ENCODE assay signal across 16 cellular contexts in genomic region chr9:107154291-107154690, GRCh38.
DNase-seq lines count a peak whose midpoint lies in the region; ATAC-seq and TF ChIP-seq lines count a peak whose summit lies in the region.
"Had no signal": no experiment of that assay in that cellular context is flagged by ENCODE, and none has a peak within 500 bp of the region (broad histone marks: within the 10 kb centered on the region; RNA-seq: fewer than 3 reads in every experiment).

No MANE protein-coding gene starts in this region.

- no peaks in the 10 kb centered on the region for H3K9me3 ChIP-seq in prostate gland
- H3K9me3 ChIP-seq: HAP-1 had no signal

- H3K4me1 ChIP-seq in prostate gland (replicated peaks): no peaks in the 10 kb centered on the region
- H3K4me1 ChIP-seq: HAP-1 had no signal

- no peak overlapping the region for H3K4me3 ChIP-seq in prostate gland
- H3K4me3 ChIP-seq: BLaER1 treated with 17β-estradiol and CSF1 and Interleukin-3, amounts not matched to agents 10 nM and 100 nM; GM23248; HAP-1 had no signal

- TF ChIP-seq POLR2A in prostate gland (IDR thresholded peaks at IDR 0.05): no peak

- no peaks in the 10 kb centered on the region for H3K27me3 ChIP-seq in prostate gland (replicated peaks; ENCODE audit: insufficient read depth)
- H3K27me3 ChIP-seq: BLaER1 treated with 17β-estradiol and CSF1 and Interleukin-3, amounts not matched to agents 10 nM and 100 nM had no signal

- H3K27ac ChIP-seq in cingulate gyrus (ENCODE audit: low read depth, low read length) (peak overlapping the region; percentile 50), temporal lobe (ENCODE audit: low read depth, low read length) (peak overlapping the region; percentile 10), prostate gland (no peak overlapping the region)
- H3K27ac ChIP-seq: BLaER1 treated with 17β-estradiol and CSF1 and Interleukin-3, amounts not matched to agents 10 nM and 100 nM; GM23248 had no signal

- H3K36me3 ChIP-seq in prostate gland: no peaks in the 10 kb centered on the region
- H3K36me3 ChIP-seq: BLaER1 treated with 17β-estradiol and CSF1 and Interleukin-3, amounts not matched to agents 10 nM and 100 nM; HAP-1 had no signal

- no peak for TF ChIP-seq CTCF in prostate gland (IDR thresholded peaks at IDR 0.05)

- intact Hi-C loops in prostate gland (cut with DNase I): no loop called here
- intact Hi-C loops in left colon (cut with DNase I, micrococcal nuclease): no loop called here

- no peak for ATAC-seq in left colon
- ATAC-seq: HepG2 had no signal

- DNase-seq in SIG-M5 treated with dmso at 0.1 percent for 504 hours (lab: John Stamatoyannopoulos, UW; ENCODE audit: unreplicated experiment) (peak; percentile 4), SIG-M5 (lab: John Stamatoyannopoulos, UW) (no peak), NCI-H2029 treated with DMSO at 0.1 percent for 48 hours (lab: John Stamatoyannopoulos, UW) (peak; percentile 60), SK-N-DZ (ENCODE audit: low spot score) (no peak), prostate gland (ENCODE audit: low spot score) (no peak), left colon (no peak)
- DNase-seq: ACHN; Calu3; CD4-positive, CD25-positive, alpha-beta regulatory T cell; DMS 273 treated with DMSO at 0.1 percent for 48 hours; GM23248 had no signal

- 60% methylated on average over 4 of the region's 4 CpGs for WGBS in prostate gland

Comparison
In these comparisons a context has a peak if more than half of its experiments do, and no peak if none do; other contexts are left out.
1. DNase-seq: peak in SIG-M5 treated with dmso at 0.1 percent for 504 hours (single experiment) and NCI-H2029 treated with DMSO at 0.1 percent for 48 hours (single experiment); none in SIG-M5 (single experiment), SK-N-DZ (single experiment), prostate gland (single experiment) and left colon (0 of 2).
2. H3K27ac ChIP-seq: peak in cingulate gyrus (single experiment) and temporal lobe (single experiment); none in prostate gland (0 of 2).